ENCODE assay signal across 13 cellular contexts in genomic region chr14:95620659-95621059, GRCh38.
DNase-seq lines count a peak whose midpoint lies in the region; ATAC-seq and TF ChIP-seq lines count a peak whose summit lies in the region.
"Had no signal": no experiment of that assay in that cellular context is flagged by ENCODE, and none has a peak within 500 bp of the region (broad histone marks: within the 10 kb centered on the region; RNA-seq: fewer than 3 reads in every experiment).

No MANE protein-coding gene starts in this region.

- WGBS in psoas muscle, 3 donors: 72 to 75% (median 72%) methylated on average over 16 of the region's 16 CpGs
- 60% methylated on average over 16 of the region's 16 CpGs for WGBS in esophagus muscularis mucosa

- H3K36me3 Mint-ChIP-seq in CD4-positive, alpha-beta T cell (ENCODE audit: low read depth): no peaks in the 10 kb centered on the region
- H3K36me3 Mint-ChIP-seq in CD14-positive monocyte: no peaks in the 10 kb centered on the region

- H3K36me3 ChIP-seq in psoas muscle (ENCODE audit: insufficient read depth in 1 of 2, low read depth in 1 of 2) (no peaks in the 10 kb centered on the region), esophagus muscularis mucosa (no peaks in the 10 kb centered on the region)
- H3K36me3 ChIP-seq: breast epithelium, MG63 had no signal

- no peaks in the 10 kb centered on the region for H3K4me1 ChIP-seq in psoas muscle
- H3K4me1 ChIP-seq in esophagus muscularis mucosa: no peaks in the 10 kb centered on the region
- H3K4me1 ChIP-seq: breast epithelium had no signal

- peak overlapping the region; percentile 77; the same call in 1 of the 2 replicates for H3K4me3 ChIP-seq in GM08714 (ENCODE audit: low read length)
- no peak overlapping the region for H3K4me3 ChIP-seq in psoas muscle
- H3K4me3 ChIP-seq in esophagus muscularis mucosa: no peak overlapping the region
- H3K4me3 ChIP-seq: breast epithelium, MG63, skin epidermis had no signal

- peaks cover 45% of the 10 kb centered on the region for H3K27me3 Mint-ChIP-seq in CD4-positive, alpha-beta T cell
- peaks cover 2 to 6% (median 3%) of the 10 kb centered on the region in 3 donors for H3K27me3 Mint-ChIP-seq in CD14-positive monocyte (ENCODE audit: low read depth in 3 of 3)

- H3K27ac Mint-ChIP-seq in CD4-positive, alpha-beta T cell: no peak overlapping the region
- H3K27ac Mint-ChIP-seq in CD14-positive monocyte: no peak overlapping the region

- ATAC-seq in CD4-positive, alpha-beta T cell (ENCODE audit: poor library complexity): no peak
- no peak for ATAC-seq in psoas muscle

- no peak overlapping the region for H3K27ac ChIP-seq in CD4-positive, alpha-beta T cell (ENCODE audit: low read depth, low read length)
- H3K27ac ChIP-seq in psoas muscle (no peak overlapping the region), esophagus muscularis mucosa (replicated peaks in 1 of 4) (no peak overlapping the region)
- H3K27ac ChIP-seq: breast epithelium, skin epidermis had no signal

- no peak for TF ChIP-seq EP300 in esophagus muscularis mucosa (IDR thresholded peaks at IDR 0.05)

- no peak for TF ChIP-seq POLR2A in esophagus muscularis mucosa (IDR thresholded peaks at IDR 0.05; ENCODE audit: low read depth)

- H3K4me3 Mint-ChIP-seq in CD4-positive, alpha-beta T cell: peak overlapping the region; percentile 12
- H3K4me3 Mint-ChIP-seq in CD14-positive monocyte: no peak overlapping the region

- peaks cover 4% of the 10 kb centered on the region for H3K9me3 ChIP-seq in CD4-positive, alpha-beta T cell (ENCODE audit: control insufficient read depth, low read length)
- H3K9me3 ChIP-seq in psoas muscle (no peaks in the 10 kb centered on the region), esophagus muscularis mucosa (peaks cover 0 to 5% (median 0%) of the 10 kb centered on the region in 4 donors)
- H3K9me3 ChIP-seq: breast epithelium, MG63 had no signal

- POLR2A ChIA-PET in CD4-positive, alpha-beta T cell (lab: Charles Lee): no interaction called here

- DNase-seq in CD4-positive, alpha-beta T cell: peak in 4 of 10 experiments; percentile 1 to 30 (median 18)
- DNase-seq in NCI-H524 (lab: John Stamatoyannopoulos, UW): peak; percentile 38 to 80
- peak; percentile 2 for DNase-seq in activated T-helper 9 cell treated with anti-CD3 and anti-CD28 coated beads, Interleukin-2, amount 50 U/mL, for 16 hours (ENCODE audit: low read depth)
- no peak for DNase-seq in psoas muscle
- no peak for DNase-seq in esophagus muscularis mucosa (ENCODE audit: extremely low spot score)
- no peak for DNase-seq in CD14-positive monocyte (ENCODE audit: low spot score)
- no peak for DNase-seq in amniotic stem cell (lab: John Stamatoyannopoulos, UW)
- DNase-seq: activated CD4-positive, alpha-beta T cell treated with anti-CD3 and anti-CD28 coated beads, Interleukin-2, amount 50 U/mL, for 1 hour; DND-41; MG63 had no signal

- H3K27me3 ChIP-seq in CD4-positive, alpha-beta T cell (ENCODE audit: control insufficient read depth, insufficient read depth, low read length): peaks cover 6% of the 10 kb centered on the region
- peaks cover 0 to 4% (median 0%) of the 10 kb centered on the region in 3 donors for H3K27me3 ChIP-seq in psoas muscle (ENCODE audit: insufficient read depth in 3 of 3, low read length in 2 of 3)
- peaks cover 0 to 23% (median 0%) of the 10 kb centered on the region in 4 donors for H3K27me3 ChIP-seq in esophagus muscularis mucosa
- H3K27me3 ChIP-seq: MG63 had no signal

- CTCF ChIA-PET in CD4-positive, alpha-beta T cell (lab: Charles Lee): no interaction called here

- H3K9me3 Mint-ChIP-seq in CD4-positive, alpha-beta T cell: peaks cover 6% of the 10 kb centered on the region
- H3K9me3 Mint-ChIP-seq in CD14-positive monocyte: peaks cover 0 to 13% (median 5%) of the 10 kb centered on the region in 7 donors

- intact Hi-C loops in CD4-positive, alpha-beta T cell (cut with DNase I, micrococcal nuclease): no loop called here
- intact Hi-C loops in psoas muscle (cut with DNase I) (no loop called here), esophagus muscularis mucosa (cut with DNase I) (no loop called here), CD14-positive monocyte (cut with micrococcal nuclease) (no loop called here)

- no peaks in the 10 kb centered on the region for H3K4me1 Mint-ChIP-seq in CD4-positive, alpha-beta T cell (ENCODE audit: low read depth)
- no peaks in the 10 kb centered on the region for H3K4me1 Mint-ChIP-seq in CD14-positive monocyte

- TF ChIP-seq CTCF in CD4-positive, alpha-beta T cell (IDR thresholded peaks at IDR 0.05): no peak
- TF ChIP-seq CTCF in psoas muscle (IDR thresholded peaks at IDR 0.05) (no peak), esophagus muscularis mucosa (IDR thresholded peaks at IDR 0.05) (no peak), CD14-positive monocyte (IDR thresholded peaks at IDR 0.05) (no peak)

Comparison
In these comparisons a context has a peak if more than half of its experiments do, and no peak if none do; other contexts are left out.
1. DNase-seq: peak in NCI-H524 (2 of 2) and activated T-helper 9 cell treated with anti-CD3 and anti-CD28 coated beads, Interleukin-2, amount 50 U/mL, for 16 hours (single experiment); none in psoas muscle (0 of 2), esophagus muscularis mucosa (single experiment), CD14-positive monocyte (single experiment) and amniotic stem cell (single experiment).